ENCODE assay signal across 8 cellular contexts in genomic region chr17:9020096-9020823, GRCh38. TPM values are rescaled to one million over a fixed set of nuclear protein-coding genes. Genes with fewer than 3 reads are reported as not detected.
DNase-seq lines count a peak whose midpoint lies in the region; ATAC-seq and TF ChIP-seq lines count a peak whose summit lies in the region.

No MANE protein-coding gene starts in this region.

- peaks cover 0 to 6% (median 0%) of the 10 kb centered on the region in 5 donors for H3K9me3 Mint-ChIP-seq in CD8-positive, alpha-beta memory T cell

- H3K27ac ChIP-seq in CD8-positive, alpha-beta memory T cell (ENCODE audit: low read depth, low read length): no peak overlapping the region
- no peak overlapping the region for H3K27ac ChIP-seq in HL-60 (replicated peaks)
- H3K27ac ChIP-seq in effector memory CD4-positive, alpha-beta T cell (ENCODE audit: insufficient read depth, low read length, poor library complexity, severe bottlenecking): no peak overlapping the region

- DNase-seq in CD8-positive, alpha-beta memory T cell: no peak
- no peak for DNase-seq in HL-60 (ENCODE audit: low read depth in 1 of 2, low spot score in 1 of 2)
- DNase-seq in effector memory CD4-positive, alpha-beta T cell: no peak
- DNase-seq in AML-193 (lab: John Stamatoyannopoulos, UW): no peak

- peaks cover 8% of the 10 kb centered on the region for H3K4me1 ChIP-seq in CD8-positive, alpha-beta memory T cell (ENCODE audit: insufficient read depth, low read length)
- H3K4me1 ChIP-seq in effector memory CD4-positive, alpha-beta T cell (ENCODE audit: control insufficient read depth, insufficient read depth, low read length, poor library complexity, severe bottlenecking): peaks cover 26% of the 10 kb centered on the region
- peaks cover 6% of the 10 kb centered on the region for H3K4me1 ChIP-seq in neuron (ENCODE audit: insufficient read depth, low read length)

- peak overlapping the region; percentile 96 for H2AFZ ChIP-seq in neuron (ENCODE audit: low read depth, low read length)

- CTCF ChIA-PET in CD8-positive, alpha-beta memory T cell (lab: Charles Lee): interaction anchor here (1.3 kb wide), 1 partner anchor 22 kb away, joined by 5 read pairs; no protein-coding TSS in a partner anchor

- ATAC-seq in GM21737 (IDR thresholded peaks at IDR 0.05; ENCODE audit: unreplicated experiment): no peak
- ATAC-seq in GM21786 (IDR thresholded peaks at IDR 0.05; ENCODE audit: unreplicated experiment): no peak
- no peak for ATAC-seq in HG03457 (IDR thresholded peaks at IDR 0.05; ENCODE audit: unreplicated experiment)

- H3K4me1 Mint-ChIP-seq in CD8-positive, alpha-beta memory T cell: peaks cover 9 to 22% (median 10%) of the 10 kb centered on the region in 3 donors

- peak overlapping the region; percentile 19 for H3K4me3 ChIP-seq in CD8-positive, alpha-beta memory T cell (ENCODE audit: low read length)
- H3K4me3 ChIP-seq in HL-60 (replicated peaks; ENCODE audit: insufficient read depth, low read length) (peak overlapping the region; percentile 45; the same call in 1 of the 2 replicates), neuron (ENCODE audit: low read length) (peak overlapping the region; percentile 62)
- H3K4me3 ChIP-seq in effector memory CD4-positive, alpha-beta T cell (ENCODE audit: insufficient read depth, low read depth, low read length, poor library complexity, severe bottlenecking): peak overlapping the region; percentile 54

- H3K27me3 Mint-ChIP-seq in CD8-positive, alpha-beta memory T cell: peaks cover 38 to 43% of the 10 kb centered on the region in 2 donors

- POLR2A ChIA-PET in CD8-positive, alpha-beta memory T cell (lab: Charles Lee): no interaction called here

- no peak for TF ChIP-seq CTCF in HL-60 (IDR thresholded peaks at IDR 0.05; ENCODE audit: insufficient read depth, low read length)

- H3K36me3 Mint-ChIP-seq in CD8-positive, alpha-beta memory T cell: no peaks in the 10 kb centered on the region

- no peaks in the 10 kb centered on the region for H3K36me3 ChIP-seq in CD8-positive, alpha-beta memory T cell (ENCODE audit: insufficient read depth, low read length)
- no peaks in the 10 kb centered on the region for H3K36me3 ChIP-seq in effector memory CD4-positive, alpha-beta T cell (ENCODE audit: control insufficient read depth, insufficient read depth, low read length)
- no peaks in the 10 kb centered on the region for H3K36me3 ChIP-seq in neuron (ENCODE audit: insufficient read depth, low read length)

- peak overlapping the region; percentile 52 to 83 (median 73) for H3K4me3 Mint-ChIP-seq in CD8-positive, alpha-beta memory T cell

- H3K27ac Mint-ChIP-seq in CD8-positive, alpha-beta memory T cell: peak overlapping the region in 1 of 8 donors; percentile 8

- H3K27me3 ChIP-seq in CD8-positive, alpha-beta memory T cell (ENCODE audit: insufficient read depth, low read length, poor library complexity, severe bottlenecking): peaks cover 42% of the 10 kb centered on the region
- H3K27me3 ChIP-seq in HL-60 (ENCODE audit: insufficient read depth, poor library complexity, severe bottlenecking) (peaks cover 10% of the 10 kb centered on the region), neuron (ENCODE audit: insufficient read depth, low read length) (peaks cover 42% of the 10 kb centered on the region)
- peaks cover 41% of the 10 kb centered on the region for H3K27me3 ChIP-seq in effector memory CD4-positive, alpha-beta T cell (replicated peaks; ENCODE audit: control insufficient read depth, insufficient read depth, low read length, poor library complexity, severe bottlenecking)

- no peaks in the 10 kb centered on the region for H3K9me3 ChIP-seq in CD8-positive, alpha-beta memory T cell (ENCODE audit: low read length)
- no peaks in the 10 kb centered on the region for H3K9me3 ChIP-seq in effector memory CD4-positive, alpha-beta T cell (ENCODE audit: control insufficient read depth, low read length)
- no peaks in the 10 kb centered on the region for H3K9me3 ChIP-seq in neuron (ENCODE audit: low read length)

RNA-seq across cellular contexts. Expression of gene NTN1, which starts 1.1 kb away (rescaled TPM):
- under 1 TPM; 0.24 to 0.33 TPM for total RNA-seq in CD8-positive, alpha-beta memory T cell
- not detected for polyA plus RNA-seq in CD8-positive, alpha-beta memory T cell

RNA-seq across cellular contexts. Expression of gene PIK3R5, which starts 54.8 kb away (rescaled TPM):
- 10 to 100 TPM; 28.6 to 30.2 TPM for total RNA-seq in CD8-positive, alpha-beta memory T cell
- 71.6 TPM for polyA plus RNA-seq in CD8-positive, alpha-beta memory T cell
